Comparison of ENCODE assay signal across 1 cellular context in genomic region chr19:4968462-4969291, GRCh38.
TF ChIP-seq lines count a peak whose summit lies in the region.

Gene KDM4B, plus strand, starts transcription at chr19:4969113. Its CDS starts 63,778 bp downstream, at chr19:5032891.

TF ChIP-seq in K562, 482 proteins besides CTCF, POLR2A, EP300 and RAD21 (continued from another document and continues in another):
- TF ChIP-seq E2F6 (IDR thresholded peaks at IDR 0.05; ENCODE audit: borderline replicate concordance in 1 of 2, extremely low read depth in 1 of 2, insufficient read depth in 1 of 2, insufficient read length in 1 of 2, low read depth in 1 of 2, low read length in 1 of 2, poor library complexity in 1 of 2, severe bottlenecking in 1 of 2) (peak in 1 of 2 experiments; percentile 66), ZNF589 (CRISPR knock-in tag; IDR thresholded peaks at IDR 0.05; ENCODE audit: low read depth) (no peak), ZNF280B (CRISPR knock-in tag; IDR thresholded peaks at IDR 0.05) (no peak), POLR2AphosphoS5 (IDR thresholded peaks at IDR 0.05; ENCODE audit: control insufficient read depth, insufficient read depth, low read depth, low read length) (peak; percentile 89; the same call in 1 of the 2 replicates), HES1 (IDR thresholded peaks at IDR 0.05; ENCODE audit: low read depth) (peak; percentile 78), AFF1 (IDR thresholded peaks at IDR 0.05; ENCODE audit: low read depth in 1 of 2, partially characterized antibody in 2 of 2) (no peak), KLF1 (tag; IDR thresholded peaks at IDR 0.05) (peak; percentile 55; the same call in 1 of the 2 replicates), CBFB (CRISPR knock-in tag; IDR thresholded peaks at IDR 0.05) (no peak), BRD4 (IDR thresholded peaks at IDR 0.05) (no peak), CREB3L1 (IDR thresholded peaks at IDR 0.05; ENCODE audit: borderline replicate concordance, low read depth) (peak; percentile 70; the same call in 1 of the 2 replicates), ZFX (CRISPR knock-in tag; IDR thresholded peaks at IDR 0.05) (peak; percentile 55), POLR3A (IDR thresholded peaks at IDR 0.05; ENCODE audit: borderline replicate concordance, extremely low read depth, insufficient read depth, insufficient read length) (no peak), XRCC4 (IDR thresholded peaks at IDR 0.05; ENCODE audit: extremely low read depth, insufficient read depth, insufficient read length) (no peak), CXXC5 (CRISPR knock-in tag; IDR thresholded peaks at IDR 0.05) (peak; percentile 100), SRSF1 (IDR thresholded peaks at IDR 0.05; ENCODE audit: low read depth, low read length) (no peak), MBD2 (IDR thresholded peaks at IDR 0.05; ENCODE audit: borderline replicate concordance, low read depth) (peak; percentile 99), FOXK1 (CRISPR knock-in tag; IDR thresholded peaks at IDR 0.05; ENCODE audit: borderline replicate concordance) (no peak), EP400 (IDR thresholded peaks at IDR 0.05) (0 out of 2 replicates have a peak, but pooled peaks have one; percentile 50), MEIS2 (IDR thresholded peaks at IDR 0.05; ENCODE audit: partially characterized antibody) (peak; percentile 87), FOXO4 (CRISPR knock-in tag; IDR thresholded peaks at IDR 0.05) (no peak), GTF2B (IDR thresholded peaks at IDR 0.05; ENCODE audit: extremely low read depth, insufficient read length) (no peak), NCOA4 (IDR thresholded peaks at IDR 0.05; ENCODE audit: partially characterized antibody) (no peak), WHSC1 (IDR thresholded peaks at IDR 0.05; ENCODE audit: low read length) (no peak), CBX3 (IDR thresholded peaks at IDR 0.05; ENCODE audit: borderline replicate concordance in 1 of 2, low read length in 2 of 2) (peak in 1 of 2 experiments; percentile 71; a peak in 1 of 3 replicates), CC2D1A (IDR thresholded peaks at IDR 0.05) (no peak), ZFP30 (CRISPR knock-in tag; IDR thresholded peaks at IDR 0.05; ENCODE audit: borderline replicate concordance) (no peak), ZNF143 (CRISPR knock-in tag; IDR thresholded peaks at IDR 0.05) (no peak), STAT5A (IDR thresholded peaks at IDR 0.05; ENCODE audit: borderline replicate concordance, low read length) (no peak), STAG1 (CRISPR knock-in tag; IDR thresholded peaks at IDR 0.05; ENCODE audit: borderline replicate concordance) (no peak), RB1 (IDR thresholded peaks at IDR 0.05; ENCODE audit: low read depth) (peak; percentile 54), STAT5B (CRISPR knock-in tag; IDR thresholded peaks at IDR 0.05) (no peak), SMARCA4 (IDR thresholded peaks at IDR 0.05) (no peak), RBM22 (IDR thresholded peaks at IDR 0.05; ENCODE audit: low read depth, low read length, poor library complexity, severe bottlenecking) (no peak), NFYB (IDR thresholded peaks at IDR 0.05; ENCODE audit: extremely low read depth, insufficient read length) (peak; percentile 87), SMAD1 (IDR thresholded peaks at IDR 0.05; ENCODE audit: low read depth, low read length, partially characterized antibody) (no peak), KLF6 (CRISPR knock-in tag; IDR thresholded peaks at IDR 0.05; ENCODE audit: borderline replicate concordance) (no peak), CHD2 (IDR thresholded peaks at IDR 0.05; ENCODE audit: low read depth, low read length) (peak; percentile 93), HOXB6 (CRISPR knock-in tag; IDR thresholded peaks at IDR 0.05; ENCODE audit: borderline replicate concordance) (no peak), ZKSCAN3 (CRISPR knock-in tag; IDR thresholded peaks at IDR 0.05) (no peak), SMC3 (conservative IDR thresholded peaks at IDR 0.05; ENCODE audit: insufficient read depth, low read depth, low read length) (0 out of 2 replicates have a peak, but pooled peaks have one; percentile 9), ZNF511 (CRISPR knock-in tag; IDR thresholded peaks at IDR 0.05) (no peak), MITF (IDR thresholded peaks at IDR 0.05) (no peak), ZNF146 (CRISPR knock-in tag; IDR thresholded peaks at IDR 0.05; ENCODE audit: unreplicated experiment) (no peak), SP2 (IDR thresholded peaks at IDR 0.05; ENCODE audit: extremely low read depth, low read depth, low read length, poor library complexity, severe bottlenecking) (peak; percentile 94), MCM3 (IDR thresholded peaks at IDR 0.05) (no peak), POLR2H (tag; IDR thresholded peaks at IDR 0.05; ENCODE audit: low read depth) (no peak; the same call in none of the 2 replicates), ZFPM2 (CRISPR knock-in tag; IDR thresholded peaks at IDR 0.05) (no peak), ILK (tag; IDR thresholded peaks at IDR 0.05; ENCODE audit: borderline replicate concordance, low read depth) (no peak), KDM5B (IDR thresholded peaks at IDR 0.05; ENCODE audit: insufficient replicate concordance, low read depth, low read length) (peak; percentile 85), FOXA3 (CRISPR knock-in tag; conservative IDR thresholded peaks at IDR 0.05 in 1 of 2, IDR thresholded peaks at IDR 0.05 in 1 of 2) (no peak), PBX2 (CRISPR knock-in tag; IDR thresholded peaks at IDR 0.05; ENCODE audit: low read depth) (peak; percentile 100), PBX2 (tag; conservative IDR thresholded peaks at IDR 0.05; ENCODE audit: low read depth) (peak; percentile 100), MAFG (tag; conservative IDR thresholded peaks at IDR 0.05) (no peak), KHSRP (IDR thresholded peaks at IDR 0.05) (no peak), SRSF9 (IDR thresholded peaks at IDR 0.05; ENCODE audit: borderline replicate concordance, low read depth, low read length) (no peak), CEBPB (tag; IDR thresholded peaks at IDR 0.05) (no peak)
